ENCODE assay signal across 1 cellular context in genomic region chr17:83032781-83033180, GRCh38.
TF ChIP-seq lines count a peak whose summit lies in the region.

No MANE protein-coding gene starts in this region.

TF ChIP-seq in WTC11, 78 proteins besides CTCF, POLR2A, EP300 and RAD21 (continued from another document):
- TF ChIP-seq IRF2 (CRISPR knock-in tag; IDR thresholded peaks at IDR 0.05; ENCODE audit: borderline replicate concordance, low read depth): no peak
- no peak for TF ChIP-seq CBFB (CRISPR knock-in tag; IDR thresholded peaks at IDR 0.05; ENCODE audit: low read depth)
- TF ChIP-seq NR3C1 (CRISPR knock-in tag; conservative IDR thresholded peaks at IDR 0.05; ENCODE audit: low read depth): no peak
- TF ChIP-seq, protein P1, sequence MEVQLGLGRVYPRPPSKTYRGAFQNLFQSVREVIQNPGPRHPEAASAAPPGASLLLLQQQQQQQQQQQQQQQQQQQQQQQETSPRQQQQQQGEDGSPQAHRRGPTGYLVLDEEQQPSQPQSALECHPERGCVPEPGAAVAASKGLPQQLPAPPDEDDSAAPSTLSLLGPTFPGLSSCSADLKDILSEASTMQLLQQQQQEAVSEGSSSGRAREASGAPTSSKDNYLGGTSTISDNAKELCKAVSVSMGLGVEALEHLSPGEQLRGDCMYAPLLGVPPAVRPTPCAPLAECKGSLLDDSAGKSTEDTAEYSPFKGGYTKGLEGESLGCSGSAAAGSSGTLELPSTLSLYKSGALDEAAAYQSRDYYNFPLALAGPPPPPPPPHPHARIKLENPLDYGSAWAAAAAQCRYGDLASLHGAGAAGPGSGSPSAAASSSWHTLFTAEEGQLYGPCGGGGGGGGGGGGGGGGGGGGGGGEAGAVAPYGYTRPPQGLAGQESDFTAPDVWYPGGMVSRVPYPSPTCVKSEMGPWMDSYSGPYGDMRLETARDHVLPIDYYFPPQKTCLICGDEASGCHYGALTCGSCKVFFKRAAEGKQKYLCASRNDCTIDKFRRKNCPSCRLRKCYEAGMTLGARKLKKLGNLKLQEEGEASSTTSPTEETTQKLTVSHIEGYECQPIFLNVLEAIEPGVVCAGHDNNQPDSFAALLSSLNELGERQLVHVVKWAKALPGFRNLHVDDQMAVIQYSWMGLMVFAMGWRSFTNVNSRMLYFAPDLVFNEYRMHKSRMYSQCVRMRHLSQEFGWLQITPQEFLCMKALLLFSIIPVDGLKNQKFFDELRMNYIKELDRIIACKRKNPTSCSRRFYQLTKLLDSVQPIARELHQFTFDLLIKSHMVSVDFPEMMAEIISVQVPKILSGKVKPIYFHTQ (CRISPR knock-in tag; IDR thresholded peaks at IDR 0.05): no peak
- TF ChIP-seq ATF1 (CRISPR knock-in tag; IDR thresholded peaks at IDR 0.05): no peak
- TF ChIP-seq, protein P2, sequence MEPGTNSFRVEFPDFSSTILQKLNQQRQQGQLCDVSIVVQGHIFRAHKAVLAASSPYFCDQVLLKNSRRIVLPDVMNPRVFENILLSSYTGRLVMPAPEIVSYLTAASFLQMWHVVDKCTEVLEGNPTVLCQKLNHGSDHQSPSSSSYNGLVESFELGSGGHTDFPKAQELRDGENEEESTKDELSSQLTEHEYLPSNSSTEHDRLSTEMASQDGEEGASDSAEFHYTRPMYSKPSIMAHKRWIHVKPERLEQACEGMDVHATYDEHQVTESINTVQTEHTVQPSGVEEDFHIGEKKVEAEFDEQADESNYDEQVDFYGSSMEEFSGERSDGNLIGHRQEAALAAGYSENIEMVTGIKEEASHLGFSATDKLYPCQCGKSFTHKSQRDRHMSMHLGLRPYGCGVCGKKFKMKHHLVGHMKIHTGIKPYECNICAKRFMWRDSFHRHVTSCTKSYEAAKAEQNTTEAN (CRISPR knock-in tag; IDR thresholded peaks at IDR 0.05): no peak
